8 cellular contexts compared by ENCODE assay signal in genomic region chr10:24552346-24553016, GRCh38.
DNase-seq lines count a peak whose midpoint lies in the region; FAIRE-seq and TF ChIP-seq lines count a peak whose summit lies in the region.

No MANE protein-coding gene starts in this region.

- H2AFZ ChIP-seq in endothelial cell of umbilical vein (ENCODE audit: low read depth, low read length) (no peak overlapping the region), mesenchymal stem cell (ENCODE audit: low read depth, low read length) (no peak overlapping the region)

- TF ChIP-seq CTCF in BE2C (IDR thresholded peaks at IDR 0.05; ENCODE audit: low read depth, low read length) (peak; percentile 21; the same call in 1 of the 2 replicates), endothelial cell of umbilical vein (IDR thresholded peaks at IDR 0.05; ENCODE audit: extremely low read depth in 1 of 2, insufficient read depth in 1 of 2, low read depth in 1 of 2, low read length in 2 of 2) (peak; percentile 14 to 34)

- H3K27me3 ChIP-seq in BE2C (no peaks in the 10 kb centered on the region), endothelial cell of umbilical vein (ENCODE audit: control insufficient read depth in 2 of 2, insufficient read depth in 2 of 2, low read length in 2 of 2) (no peaks in the 10 kb centered on the region), small intestine (ENCODE audit: control insufficient read depth in 2 of 2, insufficient read depth in 2 of 2, low read length in 2 of 2) (no peaks in the 10 kb centered on the region), mesenchymal stem cell (ENCODE audit: control insufficient read depth in 1 of 2, insufficient read depth in 1 of 2, low read length in 2 of 2) (peaks cover 0 to 19% of the 10 kb centered on the region in 2 experiments)

- FAIRE-seq in endothelial cell of umbilical vein (lab: Jason Lieb, UNC) (no peak), small intestine (lab: Jason Lieb, UNC) (no peak)

- no peaks in the 10 kb centered on the region for H3K4me1 ChIP-seq in BE2C
- H3K4me1 ChIP-seq in endothelial cell of umbilical vein (ENCODE audit: control insufficient read depth, extremely low read depth, insufficient read depth, low read length): peaks cover 2% of the 10 kb centered on the region
- H3K4me1 ChIP-seq in small intestine (ENCODE audit: control insufficient read depth in 2 of 2, insufficient read depth in 1 of 2, low read depth in 1 of 2, low read length in 1 of 2): no peaks in the 10 kb centered on the region
- H3K4me1 ChIP-seq in mesenchymal stem cell (ENCODE audit: control insufficient read depth, insufficient read depth, low read depth, low read length): no peaks in the 10 kb centered on the region

- H3K79me2 ChIP-seq in endothelial cell of umbilical vein (ENCODE audit: control insufficient read depth, insufficient read depth, low read length): no peaks in the 10 kb centered on the region

- BruUV-seq in endothelial cell of umbilical vein (replicated peaks; lab: Mats Ljungman, UMichigan): no TSS peak

- no peak overlapping the region for H3K14ac ChIP-seq in mesenchymal stem cell (ENCODE audit: low read length in 2 of 2)

- no peak overlapping the region for H2BK12ac ChIP-seq in mesenchymal stem cell (ENCODE audit: low read length in 2 of 2)

- dilution Hi-C loops in endothelial cell of umbilical vein (cut with MboI; ENCODE audit: extremely low pct_ligation_motif_present, low sequenced_read_pairs): no loop called here

- H3K27ac ChIP-seq in endothelial cell of umbilical vein (ENCODE audit: insufficient read depth, low read depth, low read length) (no peak overlapping the region), small intestine (ENCODE audit: low read depth in 1 of 2, low read length in 1 of 2) (no peak overlapping the region), mesenchymal stem cell (ENCODE audit: low read length, poor library complexity, severe bottlenecking) (no peak overlapping the region)

- no peak overlapping the region for H3K4ac ChIP-seq in mesenchymal stem cell (ENCODE audit: low read depth in 1 of 2, low read length in 2 of 2)

- H4K8ac ChIP-seq in mesenchymal stem cell (ENCODE audit: low read length): no peak overlapping the region

- H3K4me3 ChIP-seq in BE2C (ENCODE audit: low read depth, low read length) (no peak overlapping the region), endothelial cell of umbilical vein (replicated peaks in 1 of 3; ENCODE audit: insufficient read depth in 1 of 3, low read depth in 1 of 3, low read length in 3 of 3) (no peak overlapping the region), small intestine (ENCODE audit: low read depth in 1 of 2, low read length in 2 of 2) (no peak overlapping the region), mesenchymal stem cell (ENCODE audit: insufficient read depth in 1 of 2, low read depth in 1 of 2, low read length in 2 of 2) (no peak overlapping the region)

- H3K9me1 ChIP-seq in endothelial cell of umbilical vein (replicated peaks; ENCODE audit: control insufficient read depth, extremely low read depth, insufficient read depth, low read length): no peaks in the 10 kb centered on the region

- WGBS in small intestine, 3 donors: 45 to 60% (median 54%) methylated on average over 22 of the region's 22 CpGs
- 47% methylated on average over 22 of the region's 22 CpGs for WGBS in mesenchymal stem cell

- no peak overlapping the region for H2BK120ac ChIP-seq in mesenchymal stem cell (ENCODE audit: low read depth, low read length)

- H3K4me2 ChIP-seq in endothelial cell of umbilical vein (ENCODE audit: insufficient read depth, low read length) (no peak overlapping the region), mesenchymal stem cell (ENCODE audit: low read length, poor library complexity, severe bottlenecking) (no peak overlapping the region)

- H3K9me3 ChIP-seq in BE2C: no peaks in the 10 kb centered on the region
- no peaks in the 10 kb centered on the region for H3K9me3 ChIP-seq in endothelial cell of umbilical vein (replicated peaks; ENCODE audit: control insufficient read depth, insufficient read depth, low read length)
- no peaks in the 10 kb centered on the region for H3K9me3 ChIP-seq in small intestine (ENCODE audit: control insufficient read depth, low read depth)
- no peaks in the 10 kb centered on the region for H3K9me3 ChIP-seq in mesenchymal stem cell (ENCODE audit: control insufficient read depth, low read length)

- H4K91ac ChIP-seq in mesenchymal stem cell (ENCODE audit: low read length): no peak overlapping the region

- POLR2A ChIA-PET in endothelial cell of umbilical vein (lab: Charles Lee): no interaction called here

- H3K23ac ChIP-seq in mesenchymal stem cell (ENCODE audit: low read length in 2 of 2): no peak overlapping the region

- H3K18ac ChIP-seq in mesenchymal stem cell (ENCODE audit: low read depth in 1 of 2, low read length in 2 of 2): no peak overlapping the region

- no peaks in the 10 kb centered on the region for H3K79me1 ChIP-seq in mesenchymal stem cell (replicated peaks; ENCODE audit: low read length, poor library complexity, severe bottlenecking)

- no peak overlapping the region for H2BK5ac ChIP-seq in mesenchymal stem cell (ENCODE audit: low read depth, low read length, poor library complexity, severe bottlenecking)

- DNase-seq in BE2C: peak; percentile 32
- peak; percentile 11 for DNase-seq in GM19240 (ENCODE audit: insufficient read length, low spot score)
- peak; percentile 53 for DNase-seq in NCI-H146 (lab: John Stamatoyannopoulos, UW)
- no peak for DNase-seq in endothelial cell of umbilical vein (ENCODE audit: low read depth, low spot score)
- DNase-seq in small intestine: peak; percentile 81
- no peak for DNase-seq in NCI-H446 treated with DMSO at 0.1 percent for 48 hours (lab: John Stamatoyannopoulos, UW)
- no peak for DNase-seq in NCI-H446 (lab: John Stamatoyannopoulos, UW)
- no peak for DNase-seq in mesenchymal stem cell

- H3K9ac ChIP-seq in endothelial cell of umbilical vein (replicated peaks; ENCODE audit: extremely low read depth, insufficient read depth, low read length) (no peak overlapping the region), mesenchymal stem cell (ENCODE audit: low read length) (no peak overlapping the region)

- no peak overlapping the region for H2BK15ac ChIP-seq in mesenchymal stem cell (ENCODE audit: low read depth, poor library complexity, severe bottlenecking)

- intact Hi-C loops in endothelial cell of umbilical vein (cut with micrococcal nuclease): no loop called here

- no peak overlapping the region for H2AK5ac ChIP-seq in mesenchymal stem cell (ENCODE audit: low read length, severe bottlenecking)

- no peaks in the 10 kb centered on the region for H4K20me1 ChIP-seq in endothelial cell of umbilical vein (replicated peaks; ENCODE audit: control insufficient read depth, extremely low read depth, insufficient read depth, low read length)

- CTCF ChIA-PET in endothelial cell of umbilical vein (lab: Charles Lee): interaction anchor here (1.6 kb wide), 1 partner anchor 1394 kb away, joined by 7 read pairs; no protein-coding TSS in a partner anchor

- no peak for TF ChIP-seq POLR2A in endothelial cell of umbilical vein (IDR thresholded peaks at IDR 0.05; ENCODE audit: low read depth, low read length)

- H3K36me3 ChIP-seq in BE2C: no peaks in the 10 kb centered on the region
- no peaks in the 10 kb centered on the region for H3K36me3 ChIP-seq in endothelial cell of umbilical vein (ENCODE audit: control insufficient read depth in 2 of 2, extremely low read depth in 1 of 2, insufficient read depth in 2 of 2, low read length in 2 of 2)
- H3K36me3 ChIP-seq in small intestine (ENCODE audit: control insufficient read depth in 2 of 2, insufficient read depth in 2 of 2, low read length in 2 of 2): peaks cover 1 to 2% of the 10 kb centered on the region in 2 donors
- H3K36me3 ChIP-seq in mesenchymal stem cell (ENCODE audit: control insufficient read depth in 1 of 2, insufficient read depth in 2 of 2, low read depth in 1 of 2, low read length in 2 of 2): peaks cover 4 to 12% of the 10 kb centered on the region in 2 experiments

TF ChIP-seq in endothelial cell of umbilical vein, 7 proteins besides CTCF, POLR2A, EP300 and RAD21:
- TF ChIP-seq MAX (IDR thresholded peaks at IDR 0.05; ENCODE audit: insufficient read depth, insufficient read length) (no peak), POLR2AphosphoS5 (IDR thresholded peaks at IDR 0.05; ENCODE audit: insufficient read depth, low read depth, low read length) (no peak)

Comparison
In these comparisons a context has a peak if more than half of its experiments do, and no peak if none do; other contexts are left out.
1. DNase-seq: peak in BE2C (single experiment), GM19240 (single experiment), NCI-H146 (single experiment) and small intestine (single experiment); none in endothelial cell of umbilical vein (single experiment), NCI-H446 treated with DMSO at 0.1 percent for 48 hours (single experiment), NCI-H446 (0 of 2) and mesenchymal stem cell (single experiment).